In genomic region chr12:117309276-117309885, GRCh38 we compare ENCODE assay signal across 27 cellular contexts. TPM values are rescaled to one million over a fixed set of nuclear protein-coding genes. Genes with fewer than 3 reads are reported as not detected.
"Had no signal": no experiment of that assay in that cellular context is flagged by ENCODE, and none has a peak within 500 bp of the region (broad histone marks: within the 10 kb centered on the region; RNA-seq: fewer than 3 reads in every experiment).

No MANE protein-coding gene starts in this region.

- H3K4me3 ChIP-seq: cardiac muscle cell had no signal

- H3K27ac Mint-ChIP-seq: activated CD4-positive, alpha-beta memory T cell treated with anti-CD3 and anti-CD28 coated beads, Interleukin-2, amount 10 ng/mL, durations not matched to agents 7 days and 5 days; activated CD4-positive, alpha-beta T cell treated with anti-CD3 and anti-CD28 coated beads for 36 hours; activated naive CD4-positive, alpha-beta T cell treated with anti-CD3 and anti-CD28 coated beads for 36 hours; activated naive CD8-positive, alpha-beta T cell; activated T-helper 17 cell treated with anti-CD3 and anti-CD28 coated beads, Interleukin-2, amount 50 U/mL, for 72 hours; T-helper 17 cell had no signal

- ATAC-seq: activated CD4-positive, alpha-beta T cell treated with anti-CD3 and anti-CD28 coated beads for 36 hours; activated T-helper 17 cell treated with anti-CD3 and anti-CD28 coated beads, Interleukin-2, amount 50 U/mL, for 72 hours; PC-3; T-helper 17 cell had no signal

- H3K27me3 Mint-ChIP-seq: activated CD4-positive, alpha-beta memory T cell treated with anti-CD3 and anti-CD28 coated beads, Interleukin-2, amount 10 ng/mL, durations not matched to agents 7 days and 5 days; activated CD4-positive, alpha-beta T cell treated with anti-CD3 and anti-CD28 coated beads for 36 hours; activated naive CD8-positive, alpha-beta T cell; activated T-helper 17 cell treated with anti-CD3 and anti-CD28 coated beads, Interleukin-2, amount 50 U/mL, for 72 hours; brain; T-helper 17 cell had no signal

- H3K4me1 Mint-ChIP-seq: activated CD4-positive, alpha-beta memory T cell treated with anti-CD3 and anti-CD28 coated beads, Interleukin-2, amount 10 ng/mL, durations not matched to agents 7 days and 5 days; activated CD4-positive, alpha-beta T cell treated with anti-CD3 and anti-CD28 coated beads for 36 hours; activated T-helper 17 cell treated with anti-CD3 and anti-CD28 coated beads, Interleukin-2, amount 50 U/mL, for 72 hours; brain; T-helper 17 cell had no signal

- H3K4me3 Mint-ChIP-seq: activated CD4-positive, alpha-beta memory T cell treated with anti-CD3 and anti-CD28 coated beads, Interleukin-2, amount 10 ng/mL, durations not matched to agents 7 days and 5 days; activated CD4-positive, alpha-beta T cell treated with anti-CD3 and anti-CD28 coated beads for 36 hours; activated naive CD4-positive, alpha-beta T cell treated with anti-CD3 and anti-CD28 coated beads for 36 hours; activated naive CD8-positive, alpha-beta T cell; activated T-helper 17 cell treated with anti-CD3 and anti-CD28 coated beads, Interleukin-2, amount 50 U/mL, for 72 hours; brain; T-helper 17 cell had no signal

- DNase-seq: activated CD4-positive, alpha-beta memory T cell treated with anti-CD3 and anti-CD28 coated beads, Interleukin-2, amount 10 ng/mL, durations not matched to agents 7 days and 5 days; activated CD4-positive, alpha-beta T cell treated with anti-CD3 and anti-CD28 coated beads for 36 hours; activated CD4-positive, alpha-beta T cell treated with anti-CD3 and anti-CD28 coated beads, Interleukin-2, amount 50 U/mL, for 1 hour; activated gamma-delta T cell; activated naive CD4-positive, alpha-beta T cell treated with anti-CD3 and anti-CD28 coated beads for 36 hours; activated T-cell treated with anti-CD3 and anti-CD28 coated beads for 4 hours; activated T-cell treated with anti-CD3 and anti-CD28 coated beads, Interleukin-2, amount 50 U/mL, for 48 hours; amygdala; cerebellar nuclear complex; MM.1S; NCI-H1105 treated with DMSO at 0.1 percent for 48 hours; NCI-H1436 treated with DMSO at 0.1 percent for 48 hours; NCI-H187; NCI-H2081; NCI-H226; NCI-H526; PC-3; SHP77; T-helper 17 cell; T1000 had no signal

- H3K27me3 ChIP-seq: cardiac muscle cell had no signal

- H3K36me3 ChIP-seq: cardiac muscle cell had no signal

- H3K36me3 Mint-ChIP-seq: activated naive CD8-positive, alpha-beta T cell; brain had no signal

- H3K9me3 Mint-ChIP-seq: activated T-helper 17 cell treated with anti-CD3 and anti-CD28 coated beads, Interleukin-2, amount 50 U/mL, for 72 hours had no signal

- H3K27ac ChIP-seq: cardiac muscle cell, VCaP had no signal

RNA-seq across cellular contexts. Expression of gene NOS1, which starts 52.0 kb away (rescaled TPM):
- total RNA-seq: activated CD4-positive, alpha-beta memory T cell treated with anti-CD3 and anti-CD28 coated beads, Interleukin-2, amount 10 ng/mL, durations not matched to agents 7 days and 5 days; activated CD4-positive, alpha-beta T cell treated with anti-CD3 and anti-CD28 coated beads for 36 hours; activated CD8-positive, alpha-beta memory T cell treated with anti-CD3 and anti-CD28 coated beads for 36 hours; cardiac muscle cell; SK-MEL-5; T-helper 17 cell had no signal
- polyA plus RNA-seq: cardiac muscle cell had no signal
